Comparison of ENCODE assay signal across 16 cellular contexts in genomic region chr10:104323085-104323484, GRCh38. TPM values are rescaled to one million over a fixed set of nuclear protein-coding genes. Genes with fewer than 3 reads are reported as not detected.
DNase-seq lines count a peak whose midpoint lies in the region; TF ChIP-seq lines count a peak whose summit lies in the region.
"Had no signal": no experiment of that assay in that cellular context is flagged by ENCODE, and none has a peak within 500 bp of the region (broad histone marks: within the 10 kb centered on the region; RNA-seq: fewer than 3 reads in every experiment).

No MANE protein-coding gene starts in this region.

- H3K9me3 ChIP-seq in spleen, result no peaks in the 10 kb centered on the region

- H3K36me3 ChIP-seq in spleen, result peaks cover 0 to 23% (median 0%) of the 10 kb centered on the region in 6 donors

- H3K4me3 ChIP-seq in spleen, result peak overlapping the region in 1 of 8 donors; percentile 56

- H3K4me1 Mint-ChIP-seq in activated CD4-positive, alpha-beta T cell treated with anti-CD3 and anti-CD28 coated beads, Interleukin-2, amount 10 ng/mL, durations not matched to agents 24 days and 14 days, result peaks cover 82% of the 10 kb centered on the region
- peaks cover 88% of the 10 kb centered on the region for H3K4me1 Mint-ChIP-seq in activated CD4-positive, alpha-beta memory T cell treated with anti-CD3 and anti-CD28 coated beads, Interleukin-2, amount 10 ng/mL, durations not matched to agents 7 days and 5 days
- peaks cover 55% of the 10 kb centered on the region for H3K4me1 Mint-ChIP-seq in glutamatergic neuron (ENCODE audit: low read depth, unreplicated experiment)

- TF ChIP-seq CTCF in glutamatergic neuron (IDR thresholded peaks at IDR 0.05; ENCODE audit: partially characterized antibody, unreplicated experiment), result no peak
- no peak for TF ChIP-seq CTCF in spleen (IDR thresholded peaks at IDR 0.05 in 8 of 11, conservative IDR thresholded peaks at IDR 0.05 in 3 of 11)

- no peaks in the 10 kb centered on the region for H3K9me3 Mint-ChIP-seq in activated CD4-positive, alpha-beta T cell treated with anti-CD3 and anti-CD28 coated beads, Interleukin-2, amount 10 ng/mL, durations not matched to agents 24 days and 14 days
- H3K9me3 Mint-ChIP-seq in activated CD4-positive, alpha-beta memory T cell treated with anti-CD3 and anti-CD28 coated beads, Interleukin-2, amount 10 ng/mL, durations not matched to agents 7 days and 5 days, result no peaks in the 10 kb centered on the region
- H3K9me3 Mint-ChIP-seq in glutamatergic neuron (ENCODE audit: unreplicated experiment), result peaks cover 9% of the 10 kb centered on the region

- DNase-seq in activated CD4-positive, alpha-beta T cell treated with anti-CD3 and anti-CD28 coated beads, Interleukin-2, amount 10 ng/mL, durations not matched to agents 24 days and 14 days, result no peak
- DNase-seq in activated CD4-positive, alpha-beta T cell treated with anti-CD3 and anti-CD28 coated beads for 1 hour, result no peak
- DNase-seq in activated CD4-positive, alpha-beta memory T cell treated with anti-CD3 and anti-CD28 coated beads, Interleukin-2, amount 10 ng/mL, durations not matched to agents 7 days and 5 days, result no peak
- DNase-seq in glutamatergic neuron (no peak), spleen (peak; percentile 47), ureter (ENCODE audit: low spot score) (no peak), GOT3 (lab: John Stamatoyannopoulos, UW) (no peak), NCI-H524 (lab: John Stamatoyannopoulos, UW) (no peak)
- DNase-seq: ACHN; activated CD4-positive, alpha-beta T cell treated with anti-CD3 and anti-CD28 coated beads, Interleukin-2, amount 50 U/mL, for 1 hour; brain microvascular endothelial cell; EL; mesendoderm; NCI-H2171; stimulated activated CD4-positive, alpha-beta T cell treated with anti-CD3 and anti-CD28 coated beads, Interleukin-12 subunit alpha, Interleukin-12 subunit beta, amount 100 ng/mL, for 4 hours had no signal

- 68 to 92% (median 91%) methylated on average over 1 of the region's 1 CpG for WGBS in spleen, 5 donors

- peak overlapping the region; percentile 58 for H3K27ac Mint-ChIP-seq in activated CD4-positive, alpha-beta T cell treated with anti-CD3 and anti-CD28 coated beads, Interleukin-2, amount 10 ng/mL, durations not matched to agents 24 days and 14 days
- peak overlapping the region; percentile 89 for H3K27ac Mint-ChIP-seq in activated CD4-positive, alpha-beta memory T cell treated with anti-CD3 and anti-CD28 coated beads, Interleukin-2, amount 10 ng/mL, durations not matched to agents 7 days and 5 days
- H3K27ac Mint-ChIP-seq in glutamatergic neuron (ENCODE audit: unreplicated experiment), result peak overlapping the region; percentile 18

- TF ChIP-seq POLR2A in spleen (IDR thresholded peaks at IDR 0.05), result no peak

- intact Hi-C loops in activated CD4-positive, alpha-beta T cell treated with anti-CD3 and anti-CD28 coated beads, Interleukin-2, amount 10 ng/mL, durations not matched to agents 24 days and 14 days (cut with micrococcal nuclease), result no loop called here
- intact Hi-C loops in spleen (cut with DNase I; ENCODE audit: low total_unique reads), result no loop called here

- peaks cover 86 to 100% (median 99%) of the 10 kb centered on the region in 6 donors for H3K4me1 ChIP-seq in spleen

- peaks cover 8% of the 10 kb centered on the region for H3K36me3 Mint-ChIP-seq in activated CD4-positive, alpha-beta T cell treated with anti-CD3 and anti-CD28 coated beads, Interleukin-2, amount 10 ng/mL, durations not matched to agents 24 days and 14 days (ENCODE audit: low read depth)
- peaks cover 29% of the 10 kb centered on the region for H3K36me3 Mint-ChIP-seq in activated CD4-positive, alpha-beta memory T cell treated with anti-CD3 and anti-CD28 coated beads, Interleukin-2, amount 10 ng/mL, durations not matched to agents 7 days and 5 days (ENCODE audit: low read depth)
- H3K36me3 Mint-ChIP-seq in glutamatergic neuron (ENCODE audit: unreplicated experiment), result no peaks in the 10 kb centered on the region

- peak overlapping the region; percentile 75 for H3K4me3 Mint-ChIP-seq in activated CD4-positive, alpha-beta T cell treated with anti-CD3 and anti-CD28 coated beads, Interleukin-2, amount 10 ng/mL, durations not matched to agents 24 days and 14 days
- H3K4me3 Mint-ChIP-seq in activated CD4-positive, alpha-beta memory T cell treated with anti-CD3 and anti-CD28 coated beads, Interleukin-2, amount 10 ng/mL, durations not matched to agents 7 days and 5 days, result peak overlapping the region; percentile 67
- H3K4me3 Mint-ChIP-seq in glutamatergic neuron (ENCODE audit: unreplicated experiment), result peak overlapping the region; percentile 3

- POLR2A ChIA-PET in activated CD4-positive, alpha-beta memory T cell treated with anti-CD3 and anti-CD28 coated beads, Interleukin-2, amount 10 ng/mL, durations not matched to agents 7 days and 5 days (lab: Charles Lee), result interaction anchor here (0.9 to 7.1 kb wide), 6 partner anchors 13 to 48 kb away, joined by 3 to 49 read pairs (median 10); partner anchors contain the start of genes CFAP58 and ITPRIP

- no peaks in the 10 kb centered on the region for H3K27me3 Mint-ChIP-seq in activated CD4-positive, alpha-beta T cell treated with anti-CD3 and anti-CD28 coated beads, Interleukin-2, amount 10 ng/mL, durations not matched to agents 24 days and 14 days
- no peaks in the 10 kb centered on the region for H3K27me3 Mint-ChIP-seq in activated CD4-positive, alpha-beta memory T cell treated with anti-CD3 and anti-CD28 coated beads, Interleukin-2, amount 10 ng/mL, durations not matched to agents 7 days and 5 days
- peaks cover 12% of the 10 kb centered on the region for H3K27me3 Mint-ChIP-seq in glutamatergic neuron (ENCODE audit: unreplicated experiment)

- peak overlapping the region; percentile 68 to 100 (median 86) for H3K27ac ChIP-seq in spleen
- H3K27ac ChIP-seq: brain microvascular endothelial cell had no signal

- CTCF ChIA-PET in activated CD4-positive, alpha-beta memory T cell treated with anti-CD3 and anti-CD28 coated beads, Interleukin-2, amount 10 ng/mL, durations not matched to agents 7 days and 5 days (lab: Charles Lee), result interaction anchor here (1.7 to 3.4 kb wide), 6 partner anchors 15 to 31 kb away, joined by 4 to 34 read pairs (median 15); partner anchors contain the start of gene ITPRIP

- no peaks in the 10 kb centered on the region for H3K27me3 ChIP-seq in spleen (replicated peaks in 1 of 7)
- H3K27me3 ChIP-seq: brain microvascular endothelial cell had no signal

RNA-seq across cellular contexts. Expression of gene ITPRIP, which starts 15.2 kb away (rescaled TPM):
- 14.7 and 15.4 TPM in 2 replicates for total RNA-seq in activated CD4-positive, alpha-beta T cell treated with anti-CD3 and anti-CD28 coated beads, Interleukin-2, amount 10 ng/mL, durations not matched to agents 24 days and 14 days
- 10 to 100 TPM; 24.6 to 25.9 TPM for total RNA-seq in activated CD4-positive, alpha-beta memory T cell treated with anti-CD3 and anti-CD28 coated beads, Interleukin-2, amount 10 ng/mL, durations not matched to agents 7 days and 5 days
- total RNA-seq in glutamatergic neuron (ENCODE audit: unreplicated experiment) (19.8 TPM), spleen (10 to 100 TPM; 21.6 to 37.8 (median 32.3) TPM), ureter (18.3 TPM)
- 1 to 10 TPM; 7.2 to 9.5 (median 8.5) TPM for polyA plus RNA-seq in spleen

RNA-seq across cellular contexts. Expression of gene CFAP58, which starts 30.5 kb away (rescaled TPM):
- 0.16 and 0.19 TPM in 2 replicates for total RNA-seq in activated CD4-positive, alpha-beta T cell treated with anti-CD3 and anti-CD28 coated beads, Interleukin-2, amount 10 ng/mL, durations not matched to agents 24 days and 14 days
- total RNA-seq in activated CD4-positive, alpha-beta memory T cell treated with anti-CD3 and anti-CD28 coated beads, Interleukin-2, amount 10 ng/mL, durations not matched to agents 7 days and 5 days, result under 1 TPM; 0.45 to 0.58 TPM
- total RNA-seq in glutamatergic neuron (ENCODE audit: unreplicated experiment) (2.2 TPM), spleen (1 to 10 TPM in 1 of 7 donors, under 1 TPM in 5, not detected in 1; 0.37 to 1.4 (median 0.46) TPM), ureter (0.55 TPM)
- under 1 TPM; 0.10 to 0.36 (median 0.15) TPM for polyA plus RNA-seq in spleen
- total RNA-seq: HepG2 had no signal

RNA-seq across cellular contexts. Expression of gene GSTO2, which starts 54.1 kb away (rescaled TPM):
- total RNA-seq in activated CD4-positive, alpha-beta T cell treated with anti-CD3 and anti-CD28 coated beads, Interleukin-2, amount 10 ng/mL, durations not matched to agents 24 days and 14 days, result 0.77 and 1.3 TPM in 2 replicates
- 1 to 10 TPM in 1 of 2 experiments, under 1 TPM in 1; 0.88 to 1.8 TPM for total RNA-seq in activated CD4-positive, alpha-beta memory T cell treated with anti-CD3 and anti-CD28 coated beads, Interleukin-2, amount 10 ng/mL, durations not matched to agents 7 days and 5 days
- total RNA-seq in glutamatergic neuron (ENCODE audit: unreplicated experiment) (2.0 TPM), spleen (1 to 10 TPM in 1 of 7 donors, under 1 TPM in 6; 0.32 to 1.4 (median 0.77) TPM), ureter (47.0 TPM)
- polyA plus RNA-seq in spleen, result under 1 TPM; 0.91 to 0.99 (median 0.91) TPM

Comparison
In these comparisons a context has a peak if more than half of its experiments do, and no peak if none do; other contexts are left out.
1. H3K27ac Mint-ChIP-seq: peak in every context shown above with its lines; median percentile 89 in activated CD4-positive, alpha-beta memory T cell treated with anti-CD3 and anti-CD28 coated beads, Interleukin-2, amount 10 ng/mL, durations not matched to agents 7 days and 5 days; 58 in activated CD4-positive, alpha-beta T cell treated with anti-CD3 and anti-CD28 coated beads, Interleukin-2, amount 10 ng/mL, durations not matched to agents 24 days and 14 days; 18 in glutamatergic neuron.
2. H3K4me3 Mint-ChIP-seq: peak in every context shown above with its lines; median percentile 75 in activated CD4-positive, alpha-beta T cell treated with anti-CD3 and anti-CD28 coated beads, Interleukin-2, amount 10 ng/mL, durations not matched to agents 24 days and 14 days; 67 in activated CD4-positive, alpha-beta memory T cell treated with anti-CD3 and anti-CD28 coated beads, Interleukin-2, amount 10 ng/mL, durations not matched to agents 7 days and 5 days; 3 in glutamatergic neuron.
3. RNA of gene GSTO2, which starts 54.1 kb away (total RNA-seq): 47.0 TPM in ureter (single experiment); 2.0 TPM in glutamatergic neuron (single experiment), 0.88 to 1.8 TPM in activated CD4-positive, alpha-beta memory T cell treated with anti-CD3 and anti-CD28 coated beads, Interleukin-2, amount 10 ng/mL, durations not matched to agents 7 days and 5 days, 0.77 to 1.3 TPM in activated CD4-positive, alpha-beta T cell treated with anti-CD3 and anti-CD28 coated beads, Interleukin-2, amount 10 ng/mL, durations not matched to agents 24 days and 14 days and 0.32 to 1.4 TPM in spleen; every median in the first group is over 10 times any median in the second.